In the genomic region with DNA sequence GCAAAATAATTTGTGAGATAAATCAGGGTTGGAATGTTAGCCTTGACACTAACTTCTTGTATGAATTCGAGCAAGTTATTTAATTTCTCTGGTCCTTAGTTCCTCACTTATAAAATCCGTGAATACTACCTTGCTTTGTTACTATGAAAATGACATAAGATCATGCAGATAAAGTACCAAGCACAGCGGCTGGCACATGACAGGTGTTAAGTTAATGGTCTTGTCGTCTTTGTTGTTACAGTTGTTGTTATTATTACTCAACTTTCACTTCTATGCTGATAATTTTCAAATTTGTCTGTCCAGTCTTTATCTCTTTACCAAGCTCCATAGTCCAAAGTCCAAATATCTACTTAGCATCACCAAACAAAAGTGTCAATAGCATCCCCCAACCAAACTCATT, we compare ENCODE assay signal across 22 cellular contexts.
DNase-seq lines count a peak whose midpoint lies in the region; ATAC-seq and TF ChIP-seq lines count a peak whose summit lies in the region.
"Had no signal": no experiment of that assay in that cellular context is flagged by ENCODE, and none has a peak within 500 bp of the region (broad histone marks: within the 10 kb centered on the region; RNA-seq: fewer than 3 reads in every experiment).

No MANE protein-coding gene starts in this region.

- WGBS in tibial nerve, 2 donors, result 83 to 94% methylated on average over 4 of the region's 4 CpGs

- DNase-seq in activated T-cell treated with anti-CD3 and anti-CD28 coated beads, Interleukin-2, amount 50 U/mL, for 72 hours, result no peak
- DNase-seq in activated T-cell treated with anti-CD3 and anti-CD28 coated beads, Interleukin-2, amount 50 U/mL, for 48 hours, result no peak
- DNase-seq in SJCRH30, result peak; percentile 24 to 64
- DNase-seq in central memory CD8-positive, alpha-beta T cell (ENCODE audit: low spot score in 2 of 2), result no peak
- DNase-seq in tibial nerve (ENCODE audit: low spot score in 2 of 2), result no peak
- DNase-seq in GM13976 (ENCODE audit: low spot score), result no peak
- no peak for DNase-seq in NCI-H774 (lab: John Stamatoyannopoulos, UW)
- DNase-seq: AML-193; BE2C; CD8-positive, alpha-beta memory T cell; DMS 273 treated with DMSO at 0.1 percent for 48 hours; DMS79; EL; GDM1; GOT3; H7 had no signal

- H3K27me3 ChIP-seq in SJCRH30, result no peaks in the 10 kb centered on the region
- no peaks in the 10 kb centered on the region for H3K27me3 ChIP-seq in tibial nerve
- H3K27me3 ChIP-seq: BE2C; BLaER1 treated with 17β-estradiol and CSF1 and Interleukin-3, amounts not matched to agents 10 nM and 100 nM had no signal

- ATAC-seq in activated T-cell treated with anti-CD3 and anti-CD28 coated beads, Interleukin-2, amount 50 U/mL, for 72 hours (replicated peaks in 1 of 2), result no peak
- no peak for ATAC-seq in central memory CD8-positive, alpha-beta T cell (replicated peaks; ENCODE audit: extremely low read depth, poor library complexity, severe bottlenecking)
- no peak for ATAC-seq in GM19455 (IDR thresholded peaks at IDR 0.05; ENCODE audit: unreplicated experiment)
- ATAC-seq: GM12878, HCT116 had no signal

- H3K9me3 ChIP-seq in SJCRH30 (replicated peaks) (no peaks in the 10 kb centered on the region), tibial nerve (no peaks in the 10 kb centered on the region)
- H3K9me3 ChIP-seq: BE2C; BLaER1 treated with 17β-estradiol and CSF1 and Interleukin-3, amounts not matched to agents 10 nM and 100 nM had no signal

- H3K27me3 Mint-ChIP-seq in activated T-cell treated with anti-CD3 and anti-CD28 coated beads, Interleukin-2, amount 50 U/mL, for 72 hours (ENCODE audit: low read depth), result no peaks in the 10 kb centered on the region
- no peaks in the 10 kb centered on the region for H3K27me3 Mint-ChIP-seq in central memory CD8-positive, alpha-beta T cell
- H3K27me3 Mint-ChIP-seq: CD8-positive, alpha-beta memory T cell had no signal

- TF ChIP-seq CTCF in tibial nerve (IDR thresholded peaks at IDR 0.05) (no peak), GM13976 (IDR thresholded peaks at IDR 0.05; ENCODE audit: borderline replicate concordance, control extremely low read depth, extremely low read depth, insufficient read depth, missing control alignments) (no peak)

- peaks cover 0 to 2% of the 10 kb centered on the region in 2 donors for H3K36me3 Mint-ChIP-seq in activated T-cell treated with anti-CD3 and anti-CD28 coated beads, Interleukin-2, amount 50 U/mL, for 72 hours (ENCODE audit: insufficient read depth in 2 of 2)
- peaks cover 30% of the 10 kb centered on the region for H3K36me3 Mint-ChIP-seq in central memory CD8-positive, alpha-beta T cell (ENCODE audit: insufficient read depth)

- peaks cover 11% of the 10 kb centered on the region for H3K4me1 Mint-ChIP-seq in activated T-cell treated with anti-CD3 and anti-CD28 coated beads, Interleukin-2, amount 50 U/mL, for 72 hours (ENCODE audit: low read depth)
- H3K4me1 Mint-ChIP-seq in central memory CD8-positive, alpha-beta T cell, result peaks cover 40% of the 10 kb centered on the region

- H3K27ac Mint-ChIP-seq in activated T-cell treated with anti-CD3 and anti-CD28 coated beads, Interleukin-2, amount 50 U/mL, for 72 hours, result peak overlapping the region; percentile 42
- H3K27ac Mint-ChIP-seq in central memory CD8-positive, alpha-beta T cell (ENCODE audit: low read depth), result peak overlapping the region; percentile 4
- H3K27ac Mint-ChIP-seq: CD8-positive, alpha-beta memory T cell had no signal

- H3K27ac ChIP-seq in SJCRH30 (peak overlapping the region; percentile 25), tibial nerve (peak overlapping the region in 3 of 4 donors; percentile 4 to 83 (median 83))
- H3K27ac ChIP-seq: 22Rv1; BLaER1 treated with 17β-estradiol and CSF1 and Interleukin-3, amounts not matched to agents 10 nM and 100 nM had no signal

- in situ Hi-C loops in GM13976 (cut with MboI; ENCODE audit: low sequenced_read_pairs, unreplicated experiment), result no loop called here

- no peak overlapping the region for H3K4me3 ChIP-seq in SJCRH30
- no peak overlapping the region for H3K4me3 ChIP-seq in tibial nerve
- H3K4me3 ChIP-seq: BLaER1 treated with 17β-estradiol and CSF1 and Interleukin-3, amounts not matched to agents 10 nM and 100 nM; GM12878 had no signal

- H3K9me3 Mint-ChIP-seq in activated T-cell treated with anti-CD3 and anti-CD28 coated beads, Interleukin-2, amount 50 U/mL, for 72 hours, result no peaks in the 10 kb centered on the region
- H3K9me3 Mint-ChIP-seq in central memory CD8-positive, alpha-beta T cell, result no peaks in the 10 kb centered on the region
- H3K9me3 Mint-ChIP-seq: CD8-positive, alpha-beta memory T cell had no signal

- no peak for TF ChIP-seq EP300 in tibial nerve (IDR thresholded peaks at IDR 0.05)

- no peak for TF ChIP-seq POLR2A in tibial nerve (IDR thresholded peaks at IDR 0.05)

- peaks cover 67% of the 10 kb centered on the region for H3K4me1 ChIP-seq in SJCRH30
- H3K4me1 ChIP-seq in tibial nerve, result peaks cover 0 to 38% (median 8%) of the 10 kb centered on the region in 4 donors
- H3K4me1 ChIP-seq: BE2C; BLaER1 treated with 17β-estradiol and CSF1 and Interleukin-3, amounts not matched to agents 10 nM and 100 nM had no signal

- no peak overlapping the region for H3K4me3 Mint-ChIP-seq in activated T-cell treated with anti-CD3 and anti-CD28 coated beads, Interleukin-2, amount 50 U/mL, for 72 hours
- no peak overlapping the region for H3K4me3 Mint-ChIP-seq in central memory CD8-positive, alpha-beta T cell
- H3K4me3 Mint-ChIP-seq: CD14-positive monocyte; CD8-positive, alpha-beta memory T cell had no signal

- H3K36me3 ChIP-seq in SJCRH30 (no peaks in the 10 kb centered on the region), tibial nerve (no peaks in the 10 kb centered on the region)
- H3K36me3 ChIP-seq: BE2C had no signal

Comparison
In these comparisons a context has a peak if more than half of its experiments do, and no peak if none do; other contexts are left out.
1. DNase-seq: peak in SJCRH30 (2 of 2); none in activated T-cell treated with anti-CD3 and anti-CD28 coated beads, Interleukin-2, amount 50 U/mL, for 72 hours (0 of 2), activated T-cell treated with anti-CD3 and anti-CD28 coated beads, Interleukin-2, amount 50 U/mL, for 48 hours (0 of 2), central memory CD8-positive, alpha-beta T cell (0 of 2), tibial nerve (0 of 2), GM13976 (single experiment) and NCI-H774 (single experiment).